In the genomic region with DNA sequence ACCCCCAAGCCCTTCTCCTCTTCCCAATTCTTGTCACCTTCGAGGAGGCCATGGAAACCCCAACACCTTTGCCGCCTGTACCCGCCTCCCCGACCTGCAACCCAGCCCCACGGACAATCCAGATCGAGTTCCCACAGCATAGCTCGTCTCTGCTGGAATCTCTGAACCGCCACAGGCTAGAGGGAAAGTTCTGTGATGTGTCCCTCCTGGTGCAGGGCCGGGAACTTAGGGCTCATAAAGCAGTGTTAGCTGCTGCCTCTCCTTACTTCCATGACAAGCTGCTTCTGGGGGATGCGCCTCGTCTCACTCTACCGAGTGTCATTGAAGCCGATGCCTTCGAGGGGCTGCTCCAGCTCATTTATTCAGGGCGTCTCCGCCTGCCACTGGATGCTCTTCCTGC, we compare ENCODE assay signal across 8 cellular contexts. TPM values are rescaled to one million over a fixed set of nuclear protein-coding genes. Genes with fewer than 3 reads are reported as not detected.
A peak's percentile ranks its signal among the peaks of the same experiment; 100 is the strongest.
DNase-seq lines count a peak whose midpoint lies in the region; ATAC-seq and TF ChIP-seq lines count a peak whose summit lies in the region.

No MANE protein-coding gene starts in this region.

- peaks cover 18% of the 10 kb centered on the region for H3K4me1 ChIP-seq in body of pancreas
- peaks cover 15 to 31% (median 21%) of the 10 kb centered on the region in 4 donors for H3K4me1 ChIP-seq in upper lobe of left lung

- no peak for DNase-seq in activated naive CD4-positive, alpha-beta T cell treated with Interleukin-2 at 50 U/mL for 16 hours
- DNase-seq in body of pancreas (no peak), memory B cell (ENCODE audit: low spot score in 2 of 2) (no peak), upper lobe of left lung (no peak), HT-29 (ENCODE audit: low spot score) (no peak), pons (ENCODE audit: low spot score) (no peak)
- no peak for DNase-seq in stimulated activated CD4-positive, alpha-beta T cell treated with anti-CD3 and anti-CD28 coated beads, Interleukin-1b, Interleukin-23, amount 100 ng/mL, for 48 hours

- peak overlapping the region; percentile 96 for H3K27ac Mint-ChIP-seq in activated naive CD4-positive, alpha-beta T cell treated with anti-CD3 and anti-CD28 coated beads, Interleukin-2, amount 50 U/mL, for 24 hours
- peak overlapping the region; percentile 94 for H3K27ac Mint-ChIP-seq in memory B cell

- H3K36me3 ChIP-seq in body of pancreas (replicated peaks in 1 of 2; ENCODE audit: insufficient read depth in 1 of 2, low read depth in 2 of 2) = no peaks in the 10 kb centered on the region
- peaks cover 0 to 9% (median 0%) of the 10 kb centered on the region in 4 donors for H3K36me3 ChIP-seq in upper lobe of left lung

- intact Hi-C loops in body of pancreas (cut with DNase I) = no loop called here

- TF ChIP-seq POLR2A in body of pancreas (IDR thresholded peaks at IDR 0.05) (no peak), upper lobe of left lung (IDR thresholded peaks at IDR 0.05) (no peak)

- ATAC-seq in body of pancreas (no peak), memory B cell (ENCODE audit: low read depth) (no peak), upper lobe of left lung (ENCODE audit: low FRiP score in 2 of 2) (no peak)

- TF ChIP-seq CTCF in body of pancreas (IDR thresholded peaks at IDR 0.05) (no peak), upper lobe of left lung (IDR thresholded peaks at IDR 0.05) (no peak)

- peaks cover 53% of the 10 kb centered on the region for H3K4me1 Mint-ChIP-seq in activated naive CD4-positive, alpha-beta T cell treated with anti-CD3 and anti-CD28 coated beads, Interleukin-2, amount 50 U/mL, for 24 hours
- peaks cover 22% of the 10 kb centered on the region for H3K4me1 Mint-ChIP-seq in memory B cell

- no peaks in the 10 kb centered on the region for H3K9me3 ChIP-seq in body of pancreas
- H3K9me3 ChIP-seq in upper lobe of left lung = no peaks in the 10 kb centered on the region

- no peak for TF ChIP-seq EP300 in upper lobe of left lung (IDR thresholded peaks at IDR 0.05)

- H3K4me3 ChIP-seq in body of pancreas (peak overlapping the region; percentile 52 to 84), upper lobe of left lung (peak overlapping the region; percentile 61 to 90 (median 80))

- H3K9me3 Mint-ChIP-seq in activated naive CD4-positive, alpha-beta T cell treated with anti-CD3 and anti-CD28 coated beads, Interleukin-2, amount 50 U/mL, for 24 hours = no peaks in the 10 kb centered on the region
- H3K9me3 Mint-ChIP-seq in memory B cell = no peaks in the 10 kb centered on the region

- peaks cover 10% of the 10 kb centered on the region for H3K36me3 Mint-ChIP-seq in activated naive CD4-positive, alpha-beta T cell treated with anti-CD3 and anti-CD28 coated beads, Interleukin-2, amount 50 U/mL, for 24 hours
- peaks cover 8% of the 10 kb centered on the region for H3K36me3 Mint-ChIP-seq in memory B cell

- H3K4me3 Mint-ChIP-seq in activated naive CD4-positive, alpha-beta T cell treated with anti-CD3 and anti-CD28 coated beads, Interleukin-2, amount 50 U/mL, for 24 hours = peak overlapping the region; percentile 99
- H3K4me3 Mint-ChIP-seq in memory B cell = peak overlapping the region; percentile 98

- H3K27me3 Mint-ChIP-seq in activated naive CD4-positive, alpha-beta T cell treated with anti-CD3 and anti-CD28 coated beads, Interleukin-2, amount 50 U/mL, for 24 hours = no peaks in the 10 kb centered on the region
- H3K27me3 Mint-ChIP-seq in memory B cell = no peaks in the 10 kb centered on the region

- WGBS in body of pancreas, 2 donors = 32 to 33% methylated on average over 13 to 16 of the region's 16 CpGs
- WGBS in upper lobe of left lung, 2 donors = 52 to 53% methylated on average over 15 to 16 of the region's 16 CpGs

- H3K27me3 ChIP-seq in body of pancreas (no peaks in the 10 kb centered on the region), upper lobe of left lung (no peaks in the 10 kb centered on the region)

- H3K27ac ChIP-seq in body of pancreas = no peak overlapping the region
- peak overlapping the region in 2 of 4 donors; percentile 86 to 91 for H3K27ac ChIP-seq in upper lobe of left lung

RNA-seq across cellular contexts. Expression of gene ZBTB9, which starts 0.7 kb away (rescaled TPM):
- total RNA-seq in body of pancreas (1 to 10 TPM; 1.8 to 5.3 TPM), upper lobe of left lung (1 to 10 TPM; 3.2 to 8.7 (median 6.1) TPM)
- 4.7 and 11.2 TPM in 2 replicates for total RNA-seq in HT-29 (2014; rRNA removed; shearing (Covaris generic))

RNA-seq across cellular contexts. Expression of gene SYNGAP1, which starts 35.2 kb away (rescaled TPM):
- 1 to 10 TPM; 5.4 to 5.6 TPM for total RNA-seq in body of pancreas
- total RNA-seq in upper lobe of left lung = 10 to 100 TPM in 5 of 6 donors, 1 to 10 TPM in 1; 8.2 to 57.6 (median 19.5) TPM
- total RNA-seq in HT-29 (2014; rRNA removed; shearing (Covaris generic)) = 3.3 and 5.2 TPM in 2 replicates

RNA-seq across cellular contexts. Expression of gene CUTA, which starts 37.1 kb away (rescaled TPM):
- 100 to 1,000 TPM in 1 of 2 donors, 10 to 100 TPM in 1; 87.7 to 126 TPM for total RNA-seq in body of pancreas
- total RNA-seq in upper lobe of left lung = 100 to 1,000 TPM in 4 of 6 donors, 10 to 100 TPM in 2; 53.4 to 171 (median 112) TPM
- total RNA-seq in HT-29 (2014; rRNA removed; shearing (Covaris generic)) = 300 and 321 TPM in 2 replicates

RNA-seq across cellular contexts. Expression of gene PHF1, which starts 44.2 kb away (rescaled TPM):
- total RNA-seq in body of pancreas (10 to 100 TPM; 58.3 to 73.9 TPM), upper lobe of left lung (100 to 1,000 TPM in 1 of 6 donors, 10 to 100 TPM in 5; 61.7 to 150 (median 65.5) TPM)
- 30.8 and 35.5 TPM in 2 replicates for total RNA-seq in HT-29 (2014; rRNA removed; shearing (Covaris generic))
